In genomic region chr4:174256277-174256713, GRCh38 we compare ENCODE assay signal across 17 cellular contexts. TPM values are rescaled to one million over a fixed set of nuclear protein-coding genes. Genes with fewer than 3 reads are reported as not detected.
DNase-seq lines count a peak whose midpoint lies in the region; TF ChIP-seq lines count a peak whose summit lies in the region.
"Had no signal": no experiment of that assay in that cellular context is flagged by ENCODE, and none has a peak within 500 bp of the region (broad histone marks: within the 10 kb centered on the region; RNA-seq: fewer than 3 reads in every experiment).

No MANE protein-coding gene starts in this region.

- peak; percentile 41 for DNase-seq in MCF 10A (ENCODE audit: unreplicated experiment)
- DNase-seq in breast epithelium (ENCODE audit: low spot score in 2 of 2), result no peak
- no peak for DNase-seq in SK-N-SH
- DNase-seq in erythroblast (lab: John Stamatoyannopoulos, UW), result peak; percentile 3 to 45
- DNase-seq in GM10248 (ENCODE audit: extremely low spot score), result no peak
- DNase-seq in G401 (ENCODE audit: low spot score), result no peak
- DNase-seq in stimulated activated CD4-positive, alpha-beta T cell treated with anti-CD3 and anti-CD28 coated beads, Interleukin-2, amount 100 ng/mL, for 24 hours, result no peak
- DNase-seq: activated CD8-positive, alpha-beta memory T cell treated with anti-CD3 and anti-CD28 coated beads for 24 hours; activated effector memory CD4-positive, alpha-beta T cell treated with anti-CD3 and anti-CD28 coated beads, Interleukin-2, amount 50 U/mL, for 16 hours; Calu3; NK-92 treated with Interleukin-12 subunit alpha and Interleukin-12 subunit beta, amount 100 ng/mL, for 24 hours; stimulated activated CD4-positive, alpha-beta T cell treated with anti-CD3 and anti-CD28 coated beads, Interleukin-12 subunit alpha, Interleukin-12 subunit beta, amount 100 ng/mL, for 4 hours had no signal

- TF ChIP-seq EP300 in SK-N-SH (IDR thresholded peaks at IDR 0.05; ENCODE audit: borderline replicate concordance in 1 of 2, low read depth in 1 of 2, low read length in 1 of 2), result peak in 1 of 2 experiments; percentile 25; a peak in 1 of 4 replicates

- H3K4me2 ChIP-seq in SK-N-SH (peak overlapping the region; percentile 34; the same call in 1 of the 2 replicates), skeletal muscle satellite cell (ENCODE audit: low read length) (peak overlapping the region; percentile 29)

- in situ Hi-C loops in G401 (cut with HindIII; ENCODE audit: low sequenced_read_pairs), result no loop called here

- H3K36me3 ChIP-seq in breast epithelium (no peaks in the 10 kb centered on the region), SK-N-SH (replicated peaks in 1 of 2; ENCODE audit: control insufficient read depth in 1 of 2, insufficient read depth in 2 of 2, low read length in 1 of 2) (peaks cover 5 to 32% of the 10 kb centered on the region in 2 experiments), skeletal muscle satellite cell (ENCODE audit: insufficient read depth, low read length) (no peaks in the 10 kb centered on the region)
- H3K36me3 ChIP-seq: SJSA1 had no signal

- POLR2A ChIA-PET in MCF 10A (lab: Yijun Ruan, JAX) (interaction anchor here (0.9 to 2.9 kb wide), 4 partner anchors 10 to 52 kb away, joined by 3 to 12 read pairs (median 5); partner anchors contain the start of genes CEP44 and FBXO8), SK-N-SH (lab: Yijun Ruan, JAX) (interaction anchor here (2.9 kb wide), 1 partner anchor 40 kb away, joined by 13 read pairs; no protein-coding TSS in a partner anchor), GM10248 (lab: Yijun Ruan, JAX) (no interaction called here)

- H3K27ac ChIP-seq in breast epithelium (no peak overlapping the region), SK-N-SH (ENCODE audit: low read depth in 2 of 2, low read length in 1 of 2) (peak overlapping the region; percentile 57 to 79)
- H3K27ac ChIP-seq: epithelial cell of prostate, SJSA1, suprapubic skin had no signal

- intact Hi-C loops in MCF 10A (cut with micrococcal nuclease) (no loop called here), breast epithelium (cut with DNase I; ENCODE audit: low total_unique reads) (no loop called here)

- no peaks in the 10 kb centered on the region for H3K27me3 Mint-ChIP-seq in MCF 10A (ENCODE audit: insufficient read depth, unreplicated experiment)
- H3K27me3 Mint-ChIP-seq: central memory CD8-positive, alpha-beta T cell had no signal

- peaks cover 13% of the 10 kb centered on the region for H3F3A ChIP-seq in SK-N-SH (replicated peaks; ENCODE audit: insufficient read depth)

- no peak overlapping the region for H3K9ac ChIP-seq in SK-N-SH
- no peak overlapping the region for H3K9ac ChIP-seq in skeletal muscle satellite cell (ENCODE audit: low read depth, low read length)

- H3K4me1 ChIP-seq in breast epithelium, result no peaks in the 10 kb centered on the region
- H3K4me1 ChIP-seq in SK-N-SH (ENCODE audit: control insufficient read depth in 1 of 2, insufficient read depth in 2 of 2, low read depth in 1 of 2, low read length in 1 of 2), result peaks cover 25 to 27% of the 10 kb centered on the region in 2 experiments
- peaks cover 17% of the 10 kb centered on the region for H3K4me1 ChIP-seq in skeletal muscle satellite cell (ENCODE audit: control insufficient read depth, insufficient read depth, low read length)

- WGBS in SK-N-SH (ENCODE audit: low lambda C conversion rate), result 19% methylated on average over 1 of the region's 1 CpG

- H3K79me2 ChIP-seq in SK-N-SH (ENCODE audit: insufficient read depth), result 0 out of 2 replicates have a peak, but pooled peaks cover 5% of the 10 kb centered on the region

- H3K4me3 ChIP-seq in breast epithelium, result no peak overlapping the region
- no peak overlapping the region for H3K4me3 ChIP-seq in SK-N-SH (ENCODE audit: low read depth in 2 of 2, low read length in 1 of 2)
- no peak overlapping the region for H3K4me3 ChIP-seq in skeletal muscle satellite cell (ENCODE audit: low read length)
- H3K4me3 ChIP-seq: SJSA1, suprapubic skin had no signal

- H3K27ac Mint-ChIP-seq in MCF 10A (ENCODE audit: low read depth, unreplicated experiment), result no peak overlapping the region

- no peak for TF ChIP-seq RAD21 in SK-N-SH (IDR thresholded peaks at IDR 0.05; ENCODE audit: low read length)

- peak overlapping the region; percentile 29 for H3K4me3 Mint-ChIP-seq in MCF 10A (ENCODE audit: unreplicated experiment)
- H3K4me3 Mint-ChIP-seq: central memory CD8-positive, alpha-beta T cell had no signal

- H3K9me3 ChIP-seq in breast epithelium (no peaks in the 10 kb centered on the region), SK-N-SH (no peaks in the 10 kb centered on the region), skeletal muscle satellite cell (replicated peaks; ENCODE audit: low read length) (no peaks in the 10 kb centered on the region)
- H3K9me3 ChIP-seq: SJSA1, suprapubic skin had no signal

- TF ChIP-seq POLR2A in breast epithelium (IDR thresholded peaks at IDR 0.05), result no peak
- no peak for TF ChIP-seq POLR2A in erythroblast (IDR thresholded peaks at IDR 0.05; ENCODE audit: low read length)

- no peaks in the 10 kb centered on the region for H4K20me1 ChIP-seq in SK-N-SH (ENCODE audit: insufficient read depth)

- BruUV-seq in MCF 10A (replicated peaks; lab: Mats Ljungman, UMichigan), result no TSS peak

- no peak overlapping the region for H2AFZ ChIP-seq in SK-N-SH (ENCODE audit: low read depth)

- no peaks in the 10 kb centered on the region for H3K4me1 Mint-ChIP-seq in MCF 10A (ENCODE audit: insufficient read depth, unreplicated experiment)

- H3K9me3 Mint-ChIP-seq in MCF 10A (ENCODE audit: unreplicated experiment), result no peaks in the 10 kb centered on the region
- H3K9me3 Mint-ChIP-seq: central memory CD8-positive, alpha-beta T cell had no signal

- no peak for TF ChIP-seq CTCF in MCF 10A (IDR thresholded peaks at IDR 0.05; ENCODE audit: unreplicated experiment)
- TF ChIP-seq CTCF in breast epithelium (IDR thresholded peaks at IDR 0.05), result no peak
- TF ChIP-seq CTCF in SK-N-SH (IDR thresholded peaks at IDR 0.05), result no peak
- TF ChIP-seq CTCF in GM10248 (IDR thresholded peaks at IDR 0.05; ENCODE audit: control extremely low read depth, extremely low read depth, low read depth, missing control alignments), result no peak

- CTCF ChIA-PET in MCF 10A (lab: Yijun Ruan, JAX), result interaction anchor here (1.4 kb wide), 1 partner anchor 34 kb away, joined by 3 read pairs; no protein-coding TSS in a partner anchor
- CTCF ChIA-PET in SK-N-SH (lab: Yijun Ruan, JAX), result interaction anchor here (1.2 to 1.8 kb wide), 4 partner anchors 10 to 54 kb away, joined by 3 to 4 read pairs (median 4); no protein-coding TSS in a partner anchor
- CTCF ChIA-PET in GM10248 (lab: Yijun Ruan, JAX), result interaction anchor here (1.0 to 1.6 kb wide), 2 partner anchors 10 to 11 kb away, joined by 5 to 6 read pairs; no protein-coding TSS in a partner anchor

- no peaks in the 10 kb centered on the region for H3K36me3 Mint-ChIP-seq in MCF 10A (ENCODE audit: insufficient read depth, unreplicated experiment)

- H3K27me3 ChIP-seq in breast epithelium (no peaks in the 10 kb centered on the region), SK-N-SH (ENCODE audit: insufficient read depth) (no peaks in the 10 kb centered on the region), skeletal muscle satellite cell (ENCODE audit: control insufficient read depth, insufficient read depth, low read length) (no peaks in the 10 kb centered on the region)
- H3K27me3 ChIP-seq: SJSA1, suprapubic skin had no signal

- no peaks in the 10 kb centered on the region; the same call in 1 of the 2 replicates for H3K9me2 ChIP-seq in SK-N-SH

TF ChIP-seq in SK-N-SH, 30 proteins besides CTCF, POLR2A, EP300 and RAD21 (continues in another document):
- peak; percentile 33; the same call in 1 of the 2 replicates for TF ChIP-seq TCF12 (IDR thresholded peaks at IDR 0.05)
- peak; percentile 50; the same call in 1 of the 2 replicates for TF ChIP-seq FOSL2 (IDR thresholded peaks at IDR 0.05; ENCODE audit: borderline replicate concordance, low read depth)
- TF ChIP-seq ZBTB33 (IDR thresholded peaks at IDR 0.05; ENCODE audit: borderline replicate concordance, low read depth), result no peak
- peak; percentile 74 for TF ChIP-seq NFIC (IDR thresholded peaks at IDR 0.05; ENCODE audit: borderline replicate concordance)
- peak; percentile 63 for TF ChIP-seq JUND (IDR thresholded peaks at IDR 0.05)

RNA-seq across cellular contexts. Expression of gene FBXO8, which starts 27.2 kb away (rescaled TPM):
- total RNA-seq in MCF 10A (2022) (22.1 and 30.6 TPM in 2 replicates), breast epithelium (10 to 100 TPM; 29.2 to 49.0 (median 35.2) TPM)
- polyA plus RNA-seq in SK-N-SH (2012; rRNA removed), result 16.0 and 21.4 TPM in 2 replicates
- 21.7 and 21.9 TPM in 2 replicates for polyA plus RNA-seq in SK-N-SH (2012; cell fraction: cytosol; rRNA removed)
- polyA plus RNA-seq in SK-N-SH (2012; cell fraction: nucleus; rRNA removed), result 8.5 and 10.4 TPM in 2 replicates
- 19.0 and 28.6 TPM in 2 replicates for total RNA-seq in skeletal muscle satellite cell (2012; rRNA removed)
- total RNA-seq in G401 (2014; rRNA removed; shearing (Covaris generic)), result 11.8 and 17.9 TPM in 2 replicates

RNA-seq across cellular contexts. Expression of gene CEP44, which starts 27.4 kb away (rescaled TPM):
- 15.3 and 16.9 TPM in 2 replicates for total RNA-seq in MCF 10A (2022)
- total RNA-seq in breast epithelium, result 10 to 100 TPM; 12.2 to 30.9 (median 19.7) TPM
- 3.8 and 7.3 TPM in 2 replicates for polyA plus RNA-seq in SK-N-SH (2012; rRNA removed)
- polyA plus RNA-seq in SK-N-SH (2012; cell fraction: cytosol; rRNA removed), result 5.0 and 5.4 TPM in 2 replicates
- 7.8 and 16.3 TPM in 2 replicates for polyA plus RNA-seq in SK-N-SH (2012; cell fraction: nucleus; rRNA removed)
- total RNA-seq in skeletal muscle satellite cell (2012; rRNA removed), result 14.0 and 17.5 TPM in 2 replicates
- total RNA-seq in G401 (2014; rRNA removed; shearing (Covaris generic)), result 5.9 and 14.1 TPM in 2 replicates

Comparison
In these comparisons a context has a peak if more than half of its experiments do, and no peak if none do; other contexts are left out.
1. DNase-seq: peak in MCF 10A (single experiment) and erythroblast (2 of 2); none in breast epithelium (0 of 2), SK-N-SH (single experiment), GM10248 (single experiment), G401 (single experiment) and stimulated activated CD4-positive, alpha-beta T cell treated with anti-CD3 and anti-CD28 coated beads, Interleukin-2, amount 100 ng/mL, for 24 hours (0 of 2).
2. H3K27ac ChIP-seq: peak in SK-N-SH (2 of 2); none in breast epithelium (0 of 2).